21 cellular contexts compared by ENCODE assay signal in the genomic region with DNA sequence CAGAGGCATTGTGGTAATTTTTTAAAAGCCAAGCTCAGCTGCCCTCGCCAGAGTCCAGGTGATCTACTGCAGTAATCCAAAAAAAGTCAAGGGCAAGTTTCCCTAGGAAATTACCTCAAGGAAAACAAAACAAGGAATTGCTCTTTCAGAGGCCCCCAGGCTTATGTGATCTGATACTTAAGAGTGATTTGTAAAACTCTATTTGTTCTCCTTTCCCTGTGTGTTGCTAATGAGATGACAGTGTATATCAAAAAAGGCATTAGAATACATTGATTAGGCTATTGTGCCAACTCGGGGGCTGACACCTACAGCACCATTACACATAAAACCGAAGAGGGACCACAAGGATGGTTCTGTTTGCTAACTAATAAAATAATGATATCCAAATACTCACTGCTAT. TPM values are rescaled to one million over a fixed set of nuclear protein-coding genes. Genes with fewer than 3 reads are reported as not detected.
A peak's percentile ranks its signal among the peaks of the same experiment; 100 is the strongest.
DNase-seq lines count a peak whose midpoint lies in the region; ATAC-seq and TF ChIP-seq lines count a peak whose summit lies in the region.
"Had no signal": no experiment of that assay in that cellular context is flagged by ENCODE, and none has a peak within 500 bp of the region (broad histone marks: within the 10 kb centered on the region; RNA-seq: fewer than 3 reads in every experiment).

No MANE protein-coding gene starts in this region.

- H3K4me1 ChIP-seq in parathyroid adenoma, result peaks cover 24% of the 10 kb centered on the region
- H3K4me1 ChIP-seq: BLaER1 treated with 17β-estradiol and CSF1 and Interleukin-3, amounts not matched to agents 10 nM and 100 nM had no signal

- H3K9me3 Mint-ChIP-seq in WTC11, result no peaks in the 10 kb centered on the region
- H3K9me3 Mint-ChIP-seq: CD8-positive, alpha-beta T cell had no signal

- no peaks in the 10 kb centered on the region for H3K9me3 ChIP-seq in parathyroid adenoma (ENCODE audit: control insufficient read depth, low read length)
- H3K9me3 ChIP-seq: BLaER1 treated with 17β-estradiol and CSF1 and Interleukin-3, amounts not matched to agents 10 nM and 100 nM; SK-N-SH had no signal

- ATAC-seq in WTC11 (peak; percentile 57), HG03039 (IDR thresholded peaks at IDR 0.05; ENCODE audit: unreplicated experiment) (no peak)
- ATAC-seq: CD8-positive, alpha-beta T cell had no signal

- CTCF ChIA-PET in WTC11 (lab: Charles Lee), result interaction anchor here (1.1 to 1.8 kb wide), 2 partner anchors 26 to 84 kb away, joined by 4 to 6 read pairs; no protein-coding TSS in a partner anchor

- no peak overlapping the region for H3K4me3 ChIP-seq in parathyroid adenoma (ENCODE audit: low read depth, low read length)
- H3K4me3 ChIP-seq: BLaER1 treated with 17β-estradiol and CSF1 and Interleukin-3, amounts not matched to agents 10 nM and 100 nM had no signal

- no peaks in the 10 kb centered on the region for H3K27me3 ChIP-seq in parathyroid adenoma (ENCODE audit: control insufficient read depth, insufficient read depth, low read length)
- H3K27me3 ChIP-seq: BLaER1 treated with 17β-estradiol and CSF1 and Interleukin-3, amounts not matched to agents 10 nM and 100 nM had no signal

- POLR2A ChIA-PET in WTC11 (lab: Charles Lee), result no interaction called here

- peaks cover 27% of the 10 kb centered on the region for H3K36me3 Mint-ChIP-seq in WTC11

- DNase-seq in NCI-H748 (lab: John Stamatoyannopoulos, UW; ENCODE audit: unreplicated experiment) (peak; percentile 34), NCI-H748 treated with DMSO at 0.1 percent for 48 hours (lab: John Stamatoyannopoulos, UW) (no peak), NCI-H69 (lab: John Stamatoyannopoulos, UW) (peak; percentile 73), WTC11 (ENCODE audit: low spot score) (no peak), NCI-H1436 (lab: John Stamatoyannopoulos, UW) (no peak), HPDE6-E6E7 (ENCODE audit: extremely low spot score) (no peak)
- DNase-seq: 8988T; Calu3; CD8-positive, alpha-beta T cell; DMS153; GOT3; KG1; NCI-H1105 treated with DMSO at 0.1 percent for 48 hours; NCI-H187 treated with DMSO at 0.1 percent for 48 hours; SIG-M5; SK-N-SH had no signal

- no peaks in the 10 kb centered on the region for H3K36me3 ChIP-seq in parathyroid adenoma (ENCODE audit: control insufficient read depth, insufficient read depth, low read length)

- H3K4me2 ChIP-seq in parathyroid adenoma (ENCODE audit: low read length), result no peak overlapping the region
- H3K4me2 ChIP-seq: BLaER1 treated with 17β-estradiol and CSF1 and Interleukin-3, amounts not matched to agents 10 nM and 100 nM; SK-N-SH had no signal

- H3K4me1 Mint-ChIP-seq in WTC11, result peaks cover 42% of the 10 kb centered on the region

- no peak for TF ChIP-seq CTCF in WTC11 (IDR thresholded peaks at IDR 0.05)
- TF ChIP-seq CTCF in parathyroid adenoma (IDR thresholded peaks at IDR 0.05), result no peak

- H3K27ac Mint-ChIP-seq in WTC11, result no peak overlapping the region
- H3K27ac Mint-ChIP-seq: CD8-positive, alpha-beta T cell had no signal

- H2AFZ ChIP-seq in parathyroid adenoma, result no peak overlapping the region

- peak overlapping the region; percentile 58 for H3K27ac ChIP-seq in parathyroid adenoma
- H3K27ac ChIP-seq: BLaER1 treated with 17β-estradiol and CSF1 and Interleukin-3, amounts not matched to agents 10 nM and 100 nM; RWPE1 had no signal

- no peak overlapping the region for H3K4me3 Mint-ChIP-seq in WTC11
- H3K4me3 Mint-ChIP-seq: CD8-positive, alpha-beta T cell had no signal

- H3K27me3 Mint-ChIP-seq in WTC11 (ENCODE audit: low read depth), result peaks cover 31% of the 10 kb centered on the region

- no peak overlapping the region for H3K9ac ChIP-seq in parathyroid adenoma
- H3K9ac ChIP-seq: BLaER1 treated with 17β-estradiol and CSF1 and Interleukin-3, amounts not matched to agents 10 nM and 100 nM; SK-N-SH had no signal

- peaks cover 4% of the 10 kb centered on the region for H3K79me2 ChIP-seq in parathyroid adenoma

TF ChIP-seq in WTC11, 78 proteins besides CTCF, POLR2A, EP300 and RAD21 (continues in another document):
- TF ChIP-seq, protein P1, sequence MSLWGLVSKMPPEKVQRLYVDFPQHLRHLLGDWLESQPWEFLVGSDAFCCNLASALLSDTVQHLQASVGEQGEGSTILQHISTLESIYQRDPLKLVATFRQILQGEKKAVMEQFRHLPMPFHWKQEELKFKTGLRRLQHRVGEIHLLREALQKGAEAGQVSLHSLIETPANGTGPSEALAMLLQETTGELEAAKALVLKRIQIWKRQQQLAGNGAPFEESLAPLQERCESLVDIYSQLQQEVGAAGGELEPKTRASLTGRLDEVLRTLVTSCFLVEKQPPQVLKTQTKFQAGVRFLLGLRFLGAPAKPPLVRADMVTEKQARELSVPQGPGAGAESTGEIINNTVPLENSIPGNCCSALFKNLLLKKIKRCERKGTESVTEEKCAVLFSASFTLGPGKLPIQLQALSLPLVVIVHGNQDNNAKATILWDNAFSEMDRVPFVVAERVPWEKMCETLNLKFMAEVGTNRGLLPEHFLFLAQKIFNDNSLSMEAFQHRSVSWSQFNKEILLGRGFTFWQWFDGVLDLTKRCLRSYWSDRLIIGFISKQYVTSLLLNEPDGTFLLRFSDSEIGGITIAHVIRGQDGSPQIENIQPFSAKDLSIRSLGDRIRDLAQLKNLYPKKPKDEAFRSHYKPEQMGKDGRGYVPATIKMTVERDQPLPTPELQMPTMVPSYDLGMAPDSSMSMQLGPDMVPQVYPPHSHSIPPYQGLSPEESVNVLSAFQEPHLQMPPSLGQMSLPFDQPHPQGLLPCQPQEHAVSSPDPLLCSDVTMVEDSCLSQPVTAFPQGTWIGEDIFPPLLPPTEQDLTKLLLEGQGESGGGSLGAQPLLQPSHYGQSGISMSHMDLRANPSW (CRISPR knock-in tag; conservative IDR thresholded peaks at IDR 0.05; ENCODE audit: low read depth), result no peak
- TF ChIP-seq, protein P2, sequence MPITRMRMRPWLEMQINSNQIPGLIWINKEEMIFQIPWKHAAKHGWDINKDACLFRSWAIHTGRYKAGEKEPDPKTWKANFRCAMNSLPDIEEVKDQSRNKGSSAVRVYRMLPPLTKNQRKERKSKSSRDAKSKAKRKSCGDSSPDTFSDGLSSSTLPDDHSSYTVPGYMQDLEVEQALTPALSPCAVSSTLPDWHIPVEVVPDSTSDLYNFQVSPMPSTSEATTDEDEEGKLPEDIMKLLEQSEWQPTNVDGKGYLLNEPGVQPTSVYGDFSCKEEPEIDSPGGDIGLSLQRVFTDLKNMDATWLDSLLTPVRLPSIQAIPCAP (CRISPR knock-in tag; IDR thresholded peaks at IDR 0.05), result no peak
- TF ChIP-seq, protein P3, sequence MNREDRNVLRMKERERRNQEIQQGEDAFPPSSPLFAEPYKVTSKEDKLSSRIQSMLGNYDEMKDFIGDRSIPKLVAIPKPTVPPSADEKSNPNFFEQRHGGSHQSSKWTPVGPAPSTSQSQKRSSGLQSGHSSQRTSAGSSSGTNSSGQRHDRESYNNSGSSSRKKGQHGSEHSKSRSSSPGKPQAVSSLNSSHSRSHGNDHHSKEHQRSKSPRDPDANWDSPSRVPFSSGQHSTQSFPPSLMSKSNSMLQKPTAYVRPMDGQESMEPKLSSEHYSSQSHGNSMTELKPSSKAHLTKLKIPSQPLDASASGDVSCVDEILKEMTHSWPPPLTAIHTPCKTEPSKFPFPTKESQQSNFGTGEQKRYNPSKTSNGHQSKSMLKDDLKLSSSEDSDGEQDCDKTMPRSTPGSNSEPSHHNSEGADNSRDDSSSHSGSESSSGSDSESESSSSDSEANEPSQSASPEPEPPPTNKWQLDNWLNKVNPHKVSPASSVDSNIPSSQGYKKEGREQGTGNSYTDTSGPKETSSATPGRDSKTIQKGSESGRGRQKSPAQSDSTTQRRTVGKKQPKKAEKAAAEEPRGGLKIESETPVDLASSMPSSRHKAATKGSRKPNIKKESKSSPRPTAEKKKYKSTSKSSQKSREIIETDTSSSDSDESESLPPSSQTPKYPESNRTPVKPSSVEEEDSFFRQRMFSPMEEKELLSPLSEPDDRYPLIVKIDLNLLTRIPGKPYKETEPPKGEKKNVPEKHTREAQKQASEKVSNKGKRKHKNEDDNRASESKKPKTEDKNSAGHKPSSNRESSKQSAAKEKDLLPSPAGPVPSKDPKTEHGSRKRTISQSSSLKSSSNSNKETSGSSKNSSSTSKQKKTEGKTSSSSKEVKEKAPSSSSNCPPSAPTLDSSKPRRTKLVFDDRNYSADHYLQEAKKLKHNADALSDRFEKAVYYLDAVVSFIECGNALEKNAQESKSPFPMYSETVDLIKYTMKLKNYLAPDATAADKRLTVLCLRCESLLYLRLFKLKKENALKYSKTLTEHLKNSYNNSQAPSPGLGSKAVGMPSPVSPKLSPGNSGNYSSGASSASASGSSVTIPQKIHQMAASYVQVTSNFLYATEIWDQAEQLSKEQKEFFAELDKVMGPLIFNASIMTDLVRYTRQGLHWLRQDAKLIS (CRISPR knock-in tag; IDR thresholded peaks at IDR 0.05; ENCODE audit: borderline replicate concordance), result no peak
- TF ChIP-seq, protein P4, sequence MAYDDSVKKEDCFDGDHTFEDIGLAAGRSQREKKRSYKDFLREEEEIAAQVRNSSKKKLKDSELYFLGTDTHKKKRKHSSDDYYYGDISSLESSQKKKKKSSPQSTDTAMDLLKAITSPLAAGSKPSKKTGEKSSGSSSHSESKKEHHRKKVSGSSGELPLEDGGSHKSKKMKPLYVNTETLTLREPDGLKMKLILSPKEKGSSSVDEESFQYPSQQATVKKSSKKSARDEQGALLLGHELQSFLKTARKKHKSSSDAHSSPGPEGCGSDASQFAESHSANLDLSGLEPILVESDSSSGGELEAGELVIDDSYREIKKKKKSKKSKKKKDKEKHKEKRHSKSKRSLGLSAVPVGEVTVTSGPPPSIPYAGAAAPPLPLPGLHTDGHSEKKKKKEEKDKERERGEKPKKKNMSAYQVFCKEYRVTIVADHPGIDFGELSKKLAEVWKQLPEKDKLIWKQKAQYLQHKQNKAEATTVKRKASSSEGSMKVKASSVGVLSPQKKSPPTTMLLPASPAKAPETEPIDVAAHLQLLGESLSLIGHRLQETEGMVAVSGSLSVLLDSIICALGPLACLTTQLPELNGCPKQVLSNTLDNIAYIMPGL (CRISPR knock-in tag; IDR thresholded peaks at IDR 0.05), result no peak
- no peak for TF ChIP-seq ESRRA (CRISPR knock-in tag; IDR thresholded peaks at IDR 0.05; ENCODE audit: borderline replicate concordance)
- TF ChIP-seq FOXJ3 (CRISPR knock-in tag; IDR thresholded peaks at IDR 0.05; ENCODE audit: borderline replicate concordance), result no peak
- no peak for TF ChIP-seq GRHL2 (CRISPR knock-in tag; IDR thresholded peaks at IDR 0.05; ENCODE audit: insufficient replicate concordance, severe bottlenecking)
- no peak for TF ChIP-seq ZNF232 (CRISPR knock-in tag; IDR thresholded peaks at IDR 0.05)

RNA-seq across cellular contexts. Expression of a gene that starts 44.5 kb away (rescaled TPM):
- 0.62 to 0.85 TPM (median 0.62 TPM) in 3 replicates for total RNA-seq in WTC11 (2021)
- total RNA-seq: Calu3, NCI-H460 had no signal

RNA-seq across cellular contexts. Expression of a gene that starts 54.6 kb away (rescaled TPM):
- 560 to 611 TPM (median 602 TPM) in 3 replicates for total RNA-seq in WTC11 (2021)

Comparison
In these comparisons a context has a peak if more than half of its experiments do, and no peak if none do; other contexts are left out.
1. DNase-seq: peak in NCI-H748 (single experiment) and NCI-H69 (single experiment); none in NCI-H748 treated with DMSO at 0.1 percent for 48 hours (single experiment), WTC11 (single experiment), NCI-H1436 (single experiment) and HPDE6-E6E7 (single experiment).